ENCODE assay signal across 17 cellular contexts in genomic region chr13:48476674-48477073, GRCh38. TPM values are rescaled to one million over a fixed set of nuclear protein-coding genes. Genes with fewer than 3 reads are reported as not detected.
DNase-seq lines count a peak whose midpoint lies in the region; TF ChIP-seq lines count a peak whose summit lies in the region.
"Had no signal": no experiment of that assay in that cellular context is flagged by ENCODE, and none has a peak within 500 bp of the region (broad histone marks: within the 10 kb centered on the region; RNA-seq: fewer than 3 reads in every experiment).

No MANE protein-coding gene starts in this region.

- no peaks in the 10 kb centered on the region for H3K9me3 Mint-ChIP-seq in dendritic cell treated with granulocyte-macrophage colony-stimulating factor and Interleukin-4, amounts not matched to agents 40 ng/mL and 50 ng/mL, for 4 days
- H3K9me3 Mint-ChIP-seq: IgD-negative memory B cell had no signal

- peak overlapping the region; percentile 18; the same call in 1 of the 2 replicates for H3K4me3 ChIP-seq in GM12865 (ENCODE audit: low read depth, low read length)
- H3K4me3 ChIP-seq in spleen: no peak overlapping the region
- H3K4me3 ChIP-seq: SJSA1 had no signal

- H3K27ac ChIP-seq in spleen: peak overlapping the region in 5 of 8 donors; percentile 3 to 56 (median 38)
- H3K27ac ChIP-seq: SJSA1 had no signal

- TF ChIP-seq CTCF in GM12865 (IDR thresholded peaks at IDR 0.05; ENCODE audit: insufficient read depth, low read depth, low read length, missing control alignments) (no peak), spleen (IDR thresholded peaks at IDR 0.05 in 8 of 11, conservative IDR thresholded peaks at IDR 0.05 in 3 of 11) (no peak)

- peaks cover 24% of the 10 kb centered on the region for H3K4me1 Mint-ChIP-seq in dendritic cell treated with granulocyte-macrophage colony-stimulating factor and Interleukin-4, amounts not matched to agents 40 ng/mL and 50 ng/mL, for 4 days (ENCODE audit: low read depth)

- H3K9me3 ChIP-seq in spleen: no peaks in the 10 kb centered on the region
- H3K9me3 ChIP-seq: Caco-2, SJSA1 had no signal

- no peaks in the 10 kb centered on the region for H3K27me3 ChIP-seq in spleen (replicated peaks in 1 of 7)
- H3K27me3 ChIP-seq: SJSA1 had no signal

- WGBS in spleen, 5 donors: 58 to 74% (median 61%) methylated on average over 4 of the region's 4 CpGs

- DNase-seq in GM12865 (ENCODE audit: low read depth) (no peak), NCI-H446 treated with DMSO at 0.1 percent for 48 hours (lab: John Stamatoyannopoulos, UW) (peak; percentile 1), spleen (no peak), cortex of kidney (lab: John Stamatoyannopoulos, UW) (no peak), islet precursor cell (no peak), DMS53 treated with DMSO at 0.1 percent for 48 hours (lab: John Stamatoyannopoulos, UW; ENCODE audit: unreplicated experiment) (no peak)
- DNase-seq: ACHN; Caco-2; DMS153; EL; HCEC 1CT; NCI-H1105 treated with DMSO at 0.1 percent for 48 hours; NCI-H187 treated with DMSO at 0.1 percent for 48 hours; NK-92 treated with Interleukin-12 subunit alpha and Interleukin-12 subunit beta, amount 100 ng/mL, for 24 hours had no signal

- intact Hi-C loops in dendritic cell treated with granulocyte-macrophage colony-stimulating factor and Interleukin-4, amounts not matched to agents 40 ng/mL and 50 ng/mL, for 4 days (cut with micrococcal nuclease): loop anchor here (5.0 kb wide), 1 partner anchor 39 kb away; no protein-coding TSS in a partner anchor
- intact Hi-C loops in spleen (cut with DNase I; ENCODE audit: low total_unique reads): no loop called here

- peak overlapping the region; percentile 93 for H3K27ac Mint-ChIP-seq in dendritic cell treated with granulocyte-macrophage colony-stimulating factor and Interleukin-4, amounts not matched to agents 40 ng/mL and 50 ng/mL, for 4 days

- no peaks in the 10 kb centered on the region for H3K27me3 Mint-ChIP-seq in dendritic cell treated with granulocyte-macrophage colony-stimulating factor and Interleukin-4, amounts not matched to agents 40 ng/mL and 50 ng/mL, for 4 days
- H3K27me3 Mint-ChIP-seq: IgD-negative memory B cell had no signal

- H3K4me1 ChIP-seq in spleen: peaks cover 0 to 28% (median 8%) of the 10 kb centered on the region in 6 donors
- H3K4me1 ChIP-seq: Caco-2, SJSA1 had no signal

- H3K36me3 ChIP-seq in spleen: peaks cover 0 to 91% (median 26%) of the 10 kb centered on the region in 6 donors

- H3K4me3 Mint-ChIP-seq in dendritic cell treated with granulocyte-macrophage colony-stimulating factor and Interleukin-4, amounts not matched to agents 40 ng/mL and 50 ng/mL, for 4 days: peak overlapping the region; percentile 74
- H3K4me3 Mint-ChIP-seq: IgD-negative memory B cell had no signal

- peaks cover 71% of the 10 kb centered on the region for H3K36me3 Mint-ChIP-seq in dendritic cell treated with granulocyte-macrophage colony-stimulating factor and Interleukin-4, amounts not matched to agents 40 ng/mL and 50 ng/mL, for 4 days (ENCODE audit: low read depth)

- TF ChIP-seq POLR2A in spleen (IDR thresholded peaks at IDR 0.05): no peak

RNA-seq across cellular contexts. Expression of gene RCBTB2, which starts 56.2 kb away (rescaled TPM):
- total RNA-seq in spleen: 10 to 100 TPM; 14.4 to 19.6 (median 15.9) TPM
- polyA plus RNA-seq in spleen: 10 to 100 TPM in 2 of 3 donors, 1 to 10 TPM in 1; 6.7 to 14.1 (median 12.5) TPM
